Comparison of ENCODE assay signal across 18 cellular contexts in the genomic region with DNA sequence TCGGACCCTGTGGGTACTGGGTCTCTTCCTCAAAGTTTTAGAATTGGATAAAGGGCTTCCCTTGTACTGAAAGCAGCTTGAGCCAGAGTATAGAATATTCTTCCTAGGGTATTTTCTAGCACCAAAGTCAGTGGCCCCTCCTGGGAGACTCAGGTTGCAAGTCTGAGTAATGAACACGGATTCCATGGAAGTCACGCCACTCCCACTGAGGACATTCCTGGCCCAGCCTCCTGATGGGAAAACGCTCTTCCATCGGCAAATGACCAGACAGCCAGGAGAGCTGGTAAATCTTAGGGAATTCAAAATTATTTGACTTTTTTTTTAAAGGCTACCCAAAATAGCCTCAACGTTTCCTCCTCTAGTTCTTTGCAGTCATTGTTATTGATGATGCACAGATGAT.
"Had no signal": no experiment of that assay in that cellular context is flagged by ENCODE, and none has a peak within 500 bp of the region (broad histone marks: within the 10 kb centered on the region; RNA-seq: fewer than 3 reads in every experiment).

No MANE protein-coding gene starts in this region.

- DNase-seq: IMR-90, Karpas-422, KG1, MM.1S, MV-4-11, NCI-H1048, NCI-H1105, NCI-H1417, NCI-H1436 treated with DMSO at 0.1 percent for 48 hours, NCI-H1694, NCI-H187 treated with DMSO at 0.1 percent for 48 hours, NCI-H2029 treated with DMSO at 0.1 percent for 48 hours, NCI-H2107, NCI-H2227 treated with DMSO at 0.1 percent for 48 hours, NCI-H526 treated with DMSO at 0.1 percent for 48 hours, NCI-H774, RPMI8226, SHP77 had no signal
